Comparison of ENCODE assay signal across 23 cellular contexts in the genomic region with DNA sequence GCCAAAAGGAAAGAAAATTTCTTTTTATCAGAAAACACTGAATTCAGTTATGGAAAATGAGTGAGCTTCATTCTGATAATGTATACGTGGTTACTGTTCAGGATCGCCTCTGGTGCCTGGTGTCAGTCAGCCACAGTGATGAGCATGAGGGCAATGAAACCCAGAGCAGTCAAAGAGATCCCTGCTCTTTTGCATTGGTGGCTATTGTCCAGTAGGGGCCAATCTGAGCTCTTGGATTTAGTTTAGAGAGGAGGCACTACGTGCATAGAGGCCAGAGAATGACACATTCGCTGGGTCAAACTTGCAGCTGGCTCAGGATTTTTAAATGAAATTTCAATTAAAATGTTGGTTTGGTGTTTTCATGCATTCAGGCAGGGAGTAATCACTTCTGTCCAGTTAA.
DNase-seq lines count a peak whose midpoint lies in the region; ATAC-seq, FAIRE-seq and TF ChIP-seq lines count a peak whose summit lies in the region.
"Had no signal": no experiment of that assay in that cellular context is flagged by ENCODE, and none has a peak within 500 bp of the region (broad histone marks: within the 10 kb centered on the region; RNA-seq: fewer than 3 reads in every experiment).

No MANE protein-coding gene starts in this region.

- no peaks in the 10 kb centered on the region for H3K79me1 ChIP-seq in H9 (ENCODE audit: insufficient read depth, low read depth, low read length, poor library complexity, severe bottlenecking)

- H2AFZ ChIP-seq in H9 (ENCODE audit: low read length), result no peak overlapping the region
- no peak overlapping the region for H2AFZ ChIP-seq in K562 (ENCODE audit: low read depth, low read length)
- H2AFZ ChIP-seq: GM23248 had no signal

- CTCF ChIA-PET in K562 (lab: Yijun Ruan, JAX; ENCODE audit: low intra/inter-chr PET ratio), result no interaction called here
- CTCF ChIA-PET in activated CD8-positive, alpha-beta T cell treated with anti-CD3 and anti-CD28 coated beads for 36 hours (lab: Charles Lee), result interaction anchor here (1.2 kb wide), 1 partner anchor 9 kb away, joined by 3 read pairs; no protein-coding TSS in a partner anchor

- no peaks in the 10 kb centered on the region for H3K9me3 ChIP-seq in H9 (ENCODE audit: control insufficient read depth, low read depth, low read length)
- no peaks in the 10 kb centered on the region; the same call in 1 of the 2 replicates for H3K9me3 ChIP-seq in K562 (replicated peaks; ENCODE audit: control insufficient read depth, insufficient read depth, low read depth, low read length)

- no peak overlapping the region for H2BK120ac ChIP-seq in H9 (ENCODE audit: low read depth, low read length, poor library complexity, severe bottlenecking)

- no peak overlapping the region for H2BK12ac ChIP-seq in H9 (ENCODE audit: insufficient read length, low read depth, low read length)

- peak; percentile 37; the same call in 1 of the 3 replicates for ATAC-seq in K562
- ATAC-seq in HG03280 (IDR thresholded peaks at IDR 0.05; ENCODE audit: unreplicated experiment), result no peak
- no peak for ATAC-seq in foreskin keratinocyte
- ATAC-seq in activated CD8-positive, alpha-beta T cell treated with anti-CD3 and anti-CD28 coated beads for 36 hours, result no peak
- ATAC-seq: HCT116, SK-N-SH treated with all-trans-retinoic acid at 6 μM for 48 hours had no signal

- no peaks in the 10 kb centered on the region; the same call in 1 of the 2 replicates for H3K27me3 Mint-ChIP-seq in H9 (ENCODE audit: low read depth)
- H3K27me3 Mint-ChIP-seq in activated CD8-positive, alpha-beta T cell treated with anti-CD3 and anti-CD28 coated beads for 36 hours, result no peaks in the 10 kb centered on the region
- H3K27me3 Mint-ChIP-seq: CD4-positive, CD25-positive, alpha-beta regulatory T cell had no signal

- no peak overlapping the region for H4K91ac ChIP-seq in H9 (ENCODE audit: insufficient read length, low read depth, low read length)

- no CpG with 5 or more reads among the region's 4 CpGs for WGBS in H9 (ENCODE audit: extremely low coverage, insufficient read length, low lambda C conversion rate)
- WGBS in K562 (ENCODE audit: insufficient coverage, low coverage, missing lambda C conversion rate), result 2% methylated on average over 4 of the region's 4 CpGs

- in situ Hi-C loops in K562 (cut with MboI), result no loop called here

- BruUV-seq in K562 (replicated peaks; lab: Mats Ljungman, UMichigan), result no TSS peak

- H3K4me1 ChIP-seq in H9 (ENCODE audit: insufficient read depth, low read length), result peaks cover 8% of the 10 kb centered on the region
- H3K4me1 ChIP-seq in K562 (replicated peaks in 1 of 2; ENCODE audit: control insufficient read depth in 2 of 2, insufficient read depth in 2 of 2, low read length in 2 of 2), result no peaks in the 10 kb centered on the region
- no peaks in the 10 kb centered on the region for H3K4me1 ChIP-seq in foreskin keratinocyte

- no peak overlapping the region for H3K56ac ChIP-seq in H9 (ENCODE audit: insufficient read length, low read depth, low read length)

- H3K4me2 ChIP-seq in H9 (ENCODE audit: insufficient read depth, insufficient read length, low read length) (no peak overlapping the region), K562 (ENCODE audit: insufficient read depth, low read length) (no peak overlapping the region)

- no peaks in the 10 kb centered on the region for H3K36me3 ChIP-seq in K562 (ENCODE audit: control insufficient read depth, insufficient read depth, low read length)

- H4K8ac ChIP-seq in H9 (replicated peaks; ENCODE audit: insufficient read length, low read depth, low read length), result no peak overlapping the region

- peak; percentile 37; the same call in 1 of the 3 replicates for TF ChIP-seq CTCF in H9 (conservative IDR thresholded peaks at IDR 0.05)
- no peak for TF ChIP-seq CTCF in K562 (IDR thresholded peaks at IDR 0.05 in 2 of 3, conservative IDR thresholded peaks at IDR 0.05 in 1 of 3; ENCODE audit: insufficient read depth in 2 of 3, low read depth in 1 of 3, low read length in 3 of 3)
- TF ChIP-seq CTCF in foreskin keratinocyte (conservative IDR thresholded peaks at IDR 0.05), result no peak
- no peak for TF ChIP-seq CTCF in activated CD8-positive, alpha-beta T cell treated with anti-CD3 and anti-CD28 coated beads for 36 hours (IDR thresholded peaks at IDR 0.05)

- no peak overlapping the region for H3T11ph ChIP-seq in H9 (ENCODE audit: low read length)

- H3K18ac ChIP-seq in H9 (ENCODE audit: insufficient read length, low read depth, low read length), result no peak overlapping the region

- no peak overlapping the region for H3K14ac ChIP-seq in H9 (ENCODE audit: insufficient read depth, low read length)

- H3K9ac ChIP-seq in H9 (ENCODE audit: extremely low read depth, insufficient read length, low read length) (no peak overlapping the region), K562 (ENCODE audit: insufficient read depth in 1 of 2, low read depth in 2 of 2, low read length in 2 of 2) (no peak overlapping the region)
- H3K9ac ChIP-seq: GM23248 had no signal

- H3K36me3 Mint-ChIP-seq in H9 (ENCODE audit: insufficient read depth in 1 of 3, low read depth in 3 of 3), result no peaks in the 10 kb centered on the region
- no peaks in the 10 kb centered on the region for H3K36me3 Mint-ChIP-seq in activated CD8-positive, alpha-beta T cell treated with anti-CD3 and anti-CD28 coated beads for 36 hours (ENCODE audit: low read depth)
- H3K36me3 Mint-ChIP-seq: CD4-positive, CD25-positive, alpha-beta regulatory T cell had no signal

- H2BK5ac ChIP-seq in H9 (ENCODE audit: insufficient read length, low read length), result no peak overlapping the region

- no peak overlapping the region for H2AK5ac ChIP-seq in H9 (ENCODE audit: insufficient read length, low read length)

- H3K27ac ChIP-seq in H9 (ENCODE audit: insufficient read length, low read depth, low read length) (no peak overlapping the region), K562 (ENCODE audit: extremely low read depth, low read depth, low read length) (no peak overlapping the region), foreskin keratinocyte (no peak overlapping the region)
- H3K27ac ChIP-seq: 22Rv1, GM23248, HL-60 had no signal

- POLR2A ChIA-PET in K562 (lab: Yijun Ruan, JAX), result interaction anchor here (1.4 kb wide), 1 partner anchor 9 kb away, joined by 4 read pairs; no protein-coding TSS in a partner anchor
- POLR2A ChIA-PET in activated CD8-positive, alpha-beta T cell treated with anti-CD3 and anti-CD28 coated beads for 36 hours (lab: Charles Lee), result no interaction called here

- no peak for TF ChIP-seq POLR2A in K562 (conservative IDR thresholded peaks at IDR 0.05)

- no peak overlapping the region for H3K23ac ChIP-seq in H9 (ENCODE audit: insufficient read length, low read depth, low read length)

- H4K5ac ChIP-seq in H9 (ENCODE audit: insufficient read length, low read depth, low read length), result no peak overlapping the region

- H3K27ac Mint-ChIP-seq in H9, result no peak overlapping the region
- H3K27ac Mint-ChIP-seq in activated CD8-positive, alpha-beta T cell treated with anti-CD3 and anti-CD28 coated beads for 36 hours, result no peak overlapping the region
- H3K27ac Mint-ChIP-seq: CD4-positive, CD25-positive, alpha-beta regulatory T cell had no signal

- DNase-seq in DMS53 (lab: John Stamatoyannopoulos, UW) (peak; percentile 46), DMS53 treated with DMSO at 0.1 percent for 48 hours (lab: John Stamatoyannopoulos, UW; ENCODE audit: unreplicated experiment) (no peak), H9 (no peak), K562 (ENCODE audit: extremely low read depth in 1 of 4, low spot score in 3 of 4) (peak in 1 of 4 experiments; percentile 5), iPS-NIHi7 (ENCODE audit: extremely low spot score) (peak; percentile 28), foreskin keratinocyte (no peak)
- no peak for DNase-seq in activated CD8-positive, alpha-beta T cell treated with anti-CD3 and anti-CD28 coated beads for 36 hours
- DNase-seq: CD4-positive, CD25-positive, alpha-beta regulatory T cell; GM23248; Karpas-422; NCI-H1092; NCI-H1436; NCI-H187 treated with DMSO at 0.1 percent for 48 hours; NCI-H2171 treated with DMSO at 0.1 percent for 48 hours; NCI-H345; NCI-H524 treated with DMSO at 0.1 percent for 48 hours; SIG-M5 had no signal

- TF ChIP-seq EP300 in K562 (IDR thresholded peaks at IDR 0.05; ENCODE audit: low read length), result no peak

- no peak for FAIRE-seq in K562 (lab: Jason Lieb, UNC)
- FAIRE-seq: G401.6 had no signal

- no peak overlapping the region for H3K4ac ChIP-seq in H9 (ENCODE audit: low read depth, low read length)

- H2BK15ac ChIP-seq in H9 (ENCODE audit: low read depth, low read length), result no peak overlapping the region

- H3K4me1 Mint-ChIP-seq in H9, result peaks cover 16% of the 10 kb centered on the region in 2 experiments
- H3K4me1 Mint-ChIP-seq in activated CD8-positive, alpha-beta T cell treated with anti-CD3 and anti-CD28 coated beads for 36 hours (ENCODE audit: low read depth), result no peaks in the 10 kb centered on the region
- H3K4me1 Mint-ChIP-seq: CD4-positive, CD25-positive, alpha-beta regulatory T cell had no signal

- no peak overlapping the region for H3K4me3 ChIP-seq in K562
- H3K4me3 ChIP-seq: GM23248 had no signal

- H4K20me1 ChIP-seq in H9 (ENCODE audit: control insufficient read depth, insufficient read depth, insufficient read length), result no peaks in the 10 kb centered on the region
- H4K20me1 ChIP-seq in K562 (replicated peaks; ENCODE audit: control insufficient read depth, insufficient read depth, low read length), result no peaks in the 10 kb centered on the region

- no peaks in the 10 kb centered on the region for H3K9me1 ChIP-seq in K562 (ENCODE audit: control insufficient read depth, insufficient read depth, low read length)

- no peaks in the 10 kb centered on the region for H3K23me2 ChIP-seq in H9 (ENCODE audit: insufficient read length, low read depth, low read length, poor library complexity, severe bottlenecking)

- no peaks in the 10 kb centered on the region; a peak in 1 of 5 replicates for H3K9me3 Mint-ChIP-seq in H9
- H3K9me3 Mint-ChIP-seq in activated CD8-positive, alpha-beta T cell treated with anti-CD3 and anti-CD28 coated beads for 36 hours, result peaks cover 7% of the 10 kb centered on the region

- H3K79me2 ChIP-seq in H9 (ENCODE audit: insufficient read depth, low read length), result no peaks in the 10 kb centered on the region
- H3K79me2 ChIP-seq in K562 (ENCODE audit: control insufficient read depth, insufficient read depth, low read length), result no peaks in the 10 kb centered on the region

- TF ChIP-seq RAD21 in K562 (CRISPR knock-in tag; conservative IDR thresholded peaks at IDR 0.05 in 1 of 2, IDR thresholded peaks at IDR 0.05 in 1 of 2), result peak in 1 of 2 experiments; percentile 24; a peak in 1 of 4 replicates

- no peak overlapping the region for H3K4me3 Mint-ChIP-seq in H9
- H3K4me3 Mint-ChIP-seq in activated CD8-positive, alpha-beta T cell treated with anti-CD3 and anti-CD28 coated beads for 36 hours, result no peak overlapping the region
- H3K4me3 Mint-ChIP-seq: CD4-positive, CD25-positive, alpha-beta regulatory T cell had no signal

- intact Hi-C loops in K562 (cut with micrococcal nuclease), result no loop called here
- intact Hi-C loops in activated CD8-positive, alpha-beta T cell treated with anti-CD3 and anti-CD28 coated beads for 36 hours (cut with micrococcal nuclease), result no loop called here

- no peak overlapping the region for H2BK20ac ChIP-seq in H9 (ENCODE audit: low read depth, low read length, poor library complexity, severe bottlenecking)

- H3K27me3 ChIP-seq in H9 (ENCODE audit: insufficient read depth, low read length) (no peaks in the 10 kb centered on the region), K562 (ENCODE audit: control insufficient read depth in 2 of 2, insufficient read depth in 2 of 2, low read length in 2 of 2) (no peaks in the 10 kb centered on the region), foreskin keratinocyte (no peaks in the 10 kb centered on the region)

Comparison
In these comparisons a context has a peak if more than half of its experiments do, and no peak if none do; other contexts are left out.
1. DNase-seq: peak in DMS53 (single experiment) and iPS-NIHi7 (single experiment); none in DMS53 treated with DMSO at 0.1 percent for 48 hours (single experiment), H9 (single experiment), foreskin keratinocyte (0 of 2) and activated CD8-positive, alpha-beta T cell treated with anti-CD3 and anti-CD28 coated beads for 36 hours (single experiment).